Comparison of ENCODE assay signal across 10 cellular contexts in genomic region chr20:62640870-62641748, GRCh38. TPM values are rescaled to one million over a fixed set of nuclear protein-coding genes. Genes with fewer than 3 reads are reported as not detected.
DNase-seq lines count a peak whose midpoint lies in the region; ATAC-seq and TF ChIP-seq lines count a peak whose summit lies in the region.
"Had no signal": no experiment of that assay in that cellular context is flagged by ENCODE, and none has a peak within 500 bp of the region (broad histone marks: within the 10 kb centered on the region; RNA-seq: fewer than 3 reads in every experiment).

No MANE protein-coding gene starts in this region.

- TF ChIP-seq CTCF in PC-9 (conservative IDR thresholded peaks at IDR 0.05) = no peak
- no peak for TF ChIP-seq CTCF in endothelial cell (IDR thresholded peaks at IDR 0.05; ENCODE audit: unreplicated experiment)

- H3K27me3 ChIP-seq in PC-9 (ENCODE audit: insufficient read depth, low read depth) = no peaks in the 10 kb centered on the region

- H3F3A ChIP-seq in PC-9 (ENCODE audit: insufficient read depth, low read depth) = peaks cover 20% of the 10 kb centered on the region

- H3K4me3 Mint-ChIP-seq in activated CD8-positive, alpha-beta memory T cell treated with anti-CD3 and anti-CD28 coated beads, Interleukin-2, amount 10 ng/mL, durations not matched to agents 7 days and 5 days = peak overlapping the region; percentile 82
- peak overlapping the region; percentile 79 for H3K4me3 Mint-ChIP-seq in endothelial cell (ENCODE audit: unreplicated experiment)

- no TSS peak for BruUV-seq in PC-9 (replicated peaks; lab: Mats Ljungman, UMichigan)

- peak overlapping the region; percentile 96 for H3K4me2 ChIP-seq in PC-9

- ATAC-seq in activated CD8-positive, alpha-beta memory T cell treated with anti-CD3 and anti-CD28 coated beads, Interleukin-2, amount 10 ng/mL, durations not matched to agents 7 days and 5 days = no peak
- no peak for ATAC-seq in stimulated activated naive CD8-positive, alpha-beta T cell treated with anti-CD3 and anti-CD28 coated beads, Interleukin-15, Interleukin-2, amounts not matched to agents 100 U/mL and 50 U/mL, for 24 hours
- no peak for ATAC-seq in GM21825 (IDR thresholded peaks at IDR 0.05; ENCODE audit: unreplicated experiment)

- peaks cover 25% of the 10 kb centered on the region for H4K20me1 ChIP-seq in PC-9 (ENCODE audit: insufficient read depth)

- H3K27me3 Mint-ChIP-seq in activated CD8-positive, alpha-beta memory T cell treated with anti-CD3 and anti-CD28 coated beads, Interleukin-2, amount 10 ng/mL, durations not matched to agents 7 days and 5 days = peaks cover 21% of the 10 kb centered on the region
- H3K27me3 Mint-ChIP-seq in endothelial cell (ENCODE audit: unreplicated experiment) = peaks cover 22% of the 10 kb centered on the region

- no peaks in the 10 kb centered on the region for H3K9me3 Mint-ChIP-seq in activated CD8-positive, alpha-beta memory T cell treated with anti-CD3 and anti-CD28 coated beads, Interleukin-2, amount 10 ng/mL, durations not matched to agents 7 days and 5 days (ENCODE audit: low read depth)
- no peaks in the 10 kb centered on the region for H3K9me3 Mint-ChIP-seq in endothelial cell (ENCODE audit: unreplicated experiment)

- peaks cover 12% of the 10 kb centered on the region for H3K36me3 Mint-ChIP-seq in activated CD8-positive, alpha-beta memory T cell treated with anti-CD3 and anti-CD28 coated beads, Interleukin-2, amount 10 ng/mL, durations not matched to agents 7 days and 5 days
- H3K36me3 Mint-ChIP-seq in endothelial cell (ENCODE audit: low read depth, unreplicated experiment) = no peaks in the 10 kb centered on the region

- H3K4me1 Mint-ChIP-seq in activated CD8-positive, alpha-beta memory T cell treated with anti-CD3 and anti-CD28 coated beads, Interleukin-2, amount 10 ng/mL, durations not matched to agents 7 days and 5 days = peaks cover 32% of the 10 kb centered on the region
- H3K4me1 Mint-ChIP-seq in endothelial cell (ENCODE audit: unreplicated experiment) = no peaks in the 10 kb centered on the region

- peaks cover 35% of the 10 kb centered on the region for H3K4me1 ChIP-seq in PC-9 (replicated peaks; ENCODE audit: insufficient read depth)

- peak overlapping the region; percentile 97 for H3K4me3 ChIP-seq in PC-9

- DNase-seq in activated CD8-positive, alpha-beta memory T cell treated with anti-CD3 and anti-CD28 coated beads, Interleukin-2, amount 10 ng/mL, durations not matched to agents 7 days and 5 days = no peak
- no peak for DNase-seq in activated CD8-positive, alpha-beta memory T cell treated with anti-CD3 and anti-CD28 coated beads, Interleukin-2, amount 50 U/mL, for 4 hours
- DNase-seq in PC-9 (no peak), endothelial cell (ENCODE audit: low spot score) (no peak), NCI-H1105 treated with DMSO at 0.1 percent for 48 hours (lab: John Stamatoyannopoulos, UW) (no peak), T1000 (lab: John Stamatoyannopoulos, UW) (no peak)
- DNase-seq in stimulated activated naive CD8-positive, alpha-beta T cell treated with anti-CD3 and anti-CD28 coated beads, Interleukin-15, Interleukin-2, amounts not matched to agents 100 U/mL and 50 U/mL, for 24 hours = peak; percentile 33
- DNase-seq: stimulated activated CD8-positive, alpha-beta memory T cell treated with anti-CD3 and anti-CD28 coated beads, Interleukin-4, amount 100 ng/mL, for 48 hours had no signal

- H3K36me3 ChIP-seq in PC-9 (ENCODE audit: low read depth) = peaks cover 6% of the 10 kb centered on the region; the same call in 1 of the 2 replicates

- H3K27ac Mint-ChIP-seq in activated CD8-positive, alpha-beta memory T cell treated with anti-CD3 and anti-CD28 coated beads, Interleukin-2, amount 10 ng/mL, durations not matched to agents 7 days and 5 days = peak overlapping the region; percentile 69
- H3K27ac Mint-ChIP-seq in endothelial cell (ENCODE audit: unreplicated experiment) = no peak overlapping the region

- POLR2A ChIA-PET in PC-9 (lab: Charles Lee; ENCODE audit: unreplicated experiment) = interaction anchor here (0.7 kb wide), 1 partner anchor 17 kb away, joined by 5 read pairs; no protein-coding TSS in a partner anchor

- peak overlapping the region; percentile 34 for H3K27ac ChIP-seq in PC-9

- CTCF ChIA-PET in activated CD8-positive, alpha-beta memory T cell treated with anti-CD3 and anti-CD28 coated beads, Interleukin-2, amount 10 ng/mL, durations not matched to agents 7 days and 5 days (lab: Charles Lee) = interaction anchor here (1.0 to 4.3 kb wide), 5 partner anchors 10 to 141 kb away, joined by 3 to 30 read pairs (median 10); no protein-coding TSS in a partner anchor
- CTCF ChIA-PET in PC-9 (lab: Charles Lee) = no interaction called here

- peak overlapping the region; percentile 80 for H2AFZ ChIP-seq in PC-9

- no peaks in the 10 kb centered on the region for H3K9me2 ChIP-seq in PC-9 (ENCODE audit: insufficient read depth)

- peaks cover 46% of the 10 kb centered on the region for H3K79me2 ChIP-seq in PC-9 (ENCODE audit: low read depth)

- intact Hi-C loops in PC-9 (cut with micrococcal nuclease; ENCODE audit: unreplicated experiment) = no loop called here

- H3K9me3 ChIP-seq in PC-9 (ENCODE audit: insufficient read depth, low read depth) = no peaks in the 10 kb centered on the region

RNA-seq across cellular contexts. Expression of gene SLCO4A1, which starts 1.2 kb away (rescaled TPM):
- total RNA-seq in activated CD8-positive, alpha-beta memory T cell treated with anti-CD3 and anti-CD28 coated beads, Interleukin-2, amount 10 ng/mL, durations not matched to agents 7 days and 5 days = 10 to 100 TPM; 74.7 to 79.2 TPM
- total RNA-seq in PC-9 (2021) = 14.1 and 19.3 TPM in 2 replicates
- 1.4 TPM for total RNA-seq in endothelial cell (ENCODE audit: unreplicated experiment)
- total RNA-seq: chondrocyte had no signal
